9 cellular contexts compared by ENCODE assay signal in genomic region chr3:56862352-56863062, GRCh38.
DNase-seq lines count a peak whose midpoint lies in the region; ATAC-seq and TF ChIP-seq lines count a peak whose summit lies in the region.
"Had no signal": no experiment of that assay in that cellular context is flagged by ENCODE, and none has a peak within 500 bp of the region (broad histone marks: within the 10 kb centered on the region; RNA-seq: fewer than 3 reads in every experiment).

No MANE protein-coding gene starts in this region.

- no peaks in the 10 kb centered on the region for H3K27me3 Mint-ChIP-seq in activated naive CD4-positive, alpha-beta T cell treated with anti-CD3 and anti-CD28 coated beads, Interleukin-2, amount 50 U/mL, for 24 hours
- no peaks in the 10 kb centered on the region for H3K27me3 Mint-ChIP-seq in T-helper 2 cell treated with Interferon-gamma antibody and Interleukin-4, amounts not matched to agents 5 μg/mL and 100 μg/mL, for 36 hours (ENCODE audit: low read depth)
- H3K27me3 Mint-ChIP-seq in stimulated activated naive B cell treated with anti-CD40 and anti-IgM and Interleukin-4, amounts not matched to agents 10 μg/mL and 1 μg/mL and 100 μg/mL, for 72 hours = no peaks in the 10 kb centered on the region
- no peaks in the 10 kb centered on the region for H3K27me3 Mint-ChIP-seq in endodermal cell (ENCODE audit: insufficient read depth)

- H3K36me3 ChIP-seq in H7 (replicated peaks; ENCODE audit: control insufficient read depth, insufficient read depth, low read length) (no peaks in the 10 kb centered on the region), endodermal cell (ENCODE audit: control insufficient read depth, insufficient read depth, low read length) (no peaks in the 10 kb centered on the region)

- H3K4me3 ChIP-seq in foreskin fibroblast (ENCODE audit: low read depth in 1 of 2, low read length in 2 of 2) (no peak overlapping the region), H7 (ENCODE audit: insufficient read depth, low read depth, low read length) (no peak overlapping the region), endodermal cell (ENCODE audit: low read length) (no peak overlapping the region)
- H3K4me3 ChIP-seq: SK-N-MC had no signal

- no peaks in the 10 kb centered on the region for H3K9me3 Mint-ChIP-seq in activated naive CD4-positive, alpha-beta T cell treated with anti-CD3 and anti-CD28 coated beads, Interleukin-2, amount 50 U/mL, for 24 hours
- peaks cover 6% of the 10 kb centered on the region for H3K9me3 Mint-ChIP-seq in T-helper 2 cell treated with Interferon-gamma antibody and Interleukin-4, amounts not matched to agents 5 μg/mL and 100 μg/mL, for 36 hours
- H3K9me3 Mint-ChIP-seq in stimulated activated naive B cell treated with anti-CD40 and anti-IgM and Interleukin-4, amounts not matched to agents 10 μg/mL and 1 μg/mL and 100 μg/mL, for 72 hours = peaks cover 6 to 8% of the 10 kb centered on the region in 2 donors
- no peaks in the 10 kb centered on the region for H3K9me3 Mint-ChIP-seq in endodermal cell

- TF ChIP-seq CTCF in foreskin fibroblast (IDR thresholded peaks at IDR 0.05; ENCODE audit: low read depth, low read length) = no peak
- TF ChIP-seq CTCF in endodermal cell (conservative IDR thresholded peaks at IDR 0.05) = no peak

- no peak overlapping the region for H3K27ac ChIP-seq in endodermal cell (ENCODE audit: low read depth, low read length)
- H3K27ac ChIP-seq: SK-N-MC had no signal

- no peaks in the 10 kb centered on the region for H3K27me3 ChIP-seq in H7 (ENCODE audit: control insufficient read depth, insufficient read depth, low read length)
- H3K27me3 ChIP-seq in endodermal cell (ENCODE audit: control insufficient read depth, insufficient read depth, low read length, poor library complexity, severe bottlenecking) = no peaks in the 10 kb centered on the region

- peak overlapping the region; percentile 27 for H3K4me3 Mint-ChIP-seq in activated naive CD4-positive, alpha-beta T cell treated with anti-CD3 and anti-CD28 coated beads, Interleukin-2, amount 50 U/mL, for 24 hours
- peak overlapping the region; percentile 20 for H3K4me3 Mint-ChIP-seq in T-helper 2 cell treated with Interferon-gamma antibody and Interleukin-4, amounts not matched to agents 5 μg/mL and 100 μg/mL, for 36 hours
- peak overlapping the region in 1 of 2 donors; percentile 13 for H3K4me3 Mint-ChIP-seq in stimulated activated naive B cell treated with anti-CD40 and anti-IgM and Interleukin-4, amounts not matched to agents 10 μg/mL and 1 μg/mL and 100 μg/mL, for 72 hours
- no peak overlapping the region for H3K4me3 Mint-ChIP-seq in endodermal cell

- no peaks in the 10 kb centered on the region for H3K9me3 ChIP-seq in endodermal cell (ENCODE audit: control insufficient read depth, low read length)

- H3K36me3 Mint-ChIP-seq in activated naive CD4-positive, alpha-beta T cell treated with anti-CD3 and anti-CD28 coated beads, Interleukin-2, amount 50 U/mL, for 24 hours = peaks cover 17% of the 10 kb centered on the region
- H3K36me3 Mint-ChIP-seq in T-helper 2 cell treated with Interferon-gamma antibody and Interleukin-4, amounts not matched to agents 5 μg/mL and 100 μg/mL, for 36 hours (ENCODE audit: low read depth) = peaks cover 15% of the 10 kb centered on the region
- H3K36me3 Mint-ChIP-seq in stimulated activated naive B cell treated with anti-CD40 and anti-IgM and Interleukin-4, amounts not matched to agents 10 μg/mL and 1 μg/mL and 100 μg/mL, for 72 hours = peaks cover 6 to 7% of the 10 kb centered on the region in 2 donors
- H3K36me3 Mint-ChIP-seq in endodermal cell (ENCODE audit: low read depth) = no peaks in the 10 kb centered on the region

- peak overlapping the region; percentile 81 for H3K27ac Mint-ChIP-seq in activated naive CD4-positive, alpha-beta T cell treated with anti-CD3 and anti-CD28 coated beads, Interleukin-2, amount 50 U/mL, for 24 hours
- peak overlapping the region; percentile 53 for H3K27ac Mint-ChIP-seq in T-helper 2 cell treated with Interferon-gamma antibody and Interleukin-4, amounts not matched to agents 5 μg/mL and 100 μg/mL, for 36 hours
- H3K27ac Mint-ChIP-seq in stimulated activated naive B cell treated with anti-CD40 and anti-IgM and Interleukin-4, amounts not matched to agents 10 μg/mL and 1 μg/mL and 100 μg/mL, for 72 hours = peak overlapping the region; percentile 49
- no peak overlapping the region for H3K27ac Mint-ChIP-seq in endodermal cell

- H3K4me1 Mint-ChIP-seq in activated naive CD4-positive, alpha-beta T cell treated with anti-CD3 and anti-CD28 coated beads, Interleukin-2, amount 50 U/mL, for 24 hours = peaks cover 74% of the 10 kb centered on the region
- H3K4me1 Mint-ChIP-seq in T-helper 2 cell treated with Interferon-gamma antibody and Interleukin-4, amounts not matched to agents 5 μg/mL and 100 μg/mL, for 36 hours (ENCODE audit: low read depth) = peaks cover 58% of the 10 kb centered on the region
- H3K4me1 Mint-ChIP-seq in stimulated activated naive B cell treated with anti-CD40 and anti-IgM and Interleukin-4, amounts not matched to agents 10 μg/mL and 1 μg/mL and 100 μg/mL, for 72 hours = peaks cover 18 to 20% of the 10 kb centered on the region in 2 donors
- H3K4me1 Mint-ChIP-seq in endodermal cell = peaks cover 31% of the 10 kb centered on the region

- 97 to 100% methylated on average over 1 to 6 of the region's 6 CpGs for WGBS in endodermal cell (ENCODE audit: insufficient coverage in 1 of 2, insufficient read length in 1 of 2), 2 experiments

- no peak for DNase-seq in activated naive CD4-positive, alpha-beta T cell (lab: John Stamatoyannopoulos, UW)
- DNase-seq in T-helper 2 cell treated with Interferon-gamma antibody and Interleukin-4, amounts not matched to agents 5 μg/mL and 100 μg/mL, for 36 hours (ENCODE audit: low spot score) = peak; percentile 53
- peak; percentile 31 to 74 for DNase-seq in foreskin fibroblast
- no peak for DNase-seq in stimulated activated naive B cell treated with anti-CD40 and anti-IgM and Interleukin-4, amounts not matched to agents 10 μg/mL and 1 μg/mL and 100 μg/mL, for 72 hours
- DNase-seq in H7 = no peak
- DNase-seq in endodermal cell = no peak
- no peak for DNase-seq in 8988T

- peak; percentile 93 for ATAC-seq in stimulated activated naive B cell treated with anti-CD40 and anti-IgM and Interleukin-4, amounts not matched to agents 10 μg/mL and 1 μg/mL and 100 μg/mL, for 72 hours (replicated peaks)

- H3K9ac ChIP-seq in endodermal cell (ENCODE audit: extremely low read depth, low read length, poor library complexity, severe bottlenecking) = no peak overlapping the region

- H3K4me1 ChIP-seq in endodermal cell (ENCODE audit: control insufficient read depth, insufficient read depth, low read length) = peaks cover 15% of the 10 kb centered on the region

Comparison
In these comparisons a context has a peak if more than half of its experiments do, and no peak if none do; other contexts are left out.
1. DNase-seq: peak in T-helper 2 cell treated with Interferon-gamma antibody and Interleukin-4, amounts not matched to agents 5 μg/mL and 100 μg/mL, for 36 hours (single experiment) and foreskin fibroblast (2 of 2); none in activated naive CD4-positive, alpha-beta T cell (0 of 4), stimulated activated naive B cell treated with anti-CD40 and anti-IgM and Interleukin-4, amounts not matched to agents 10 μg/mL and 1 μg/mL and 100 μg/mL, for 72 hours (single experiment), H7 (single experiment), endodermal cell (single experiment) and 8988T (single experiment).